1 cellular context compared by ENCODE assay signal in the genomic region with DNA sequence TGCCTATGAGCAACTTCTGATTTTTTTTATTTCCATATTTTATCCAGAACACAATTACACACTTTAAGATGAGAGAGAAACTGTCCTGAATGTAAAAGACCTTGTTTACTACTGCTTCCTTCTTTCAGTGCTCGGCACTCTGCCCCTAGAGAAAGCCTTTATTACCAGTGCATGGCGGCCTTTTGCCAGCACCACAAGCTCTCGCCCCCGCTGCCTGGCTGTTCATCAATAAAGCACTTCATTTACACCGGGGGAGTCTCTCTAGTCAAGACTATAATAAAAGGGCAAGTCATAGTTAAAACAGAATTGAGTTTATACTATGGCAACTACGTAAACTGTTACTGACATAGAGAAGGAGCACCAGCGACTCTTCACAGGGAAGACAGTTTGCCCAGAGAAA.
TF ChIP-seq lines count a peak whose summit lies in the region.

No MANE protein-coding gene starts in this region.

TF ChIP-seq in HepG2, 621 proteins besides CTCF, POLR2A, EP300 and RAD21:
- TF ChIP-seq ZXDC (CRISPR knock-in tag; IDR thresholded peaks at IDR 0.05) (no peak), ZFP36L1 (CRISPR knock-in tag; IDR thresholded peaks at IDR 0.05) (no peak)
- TF ChIP-seq, protein P1, sequence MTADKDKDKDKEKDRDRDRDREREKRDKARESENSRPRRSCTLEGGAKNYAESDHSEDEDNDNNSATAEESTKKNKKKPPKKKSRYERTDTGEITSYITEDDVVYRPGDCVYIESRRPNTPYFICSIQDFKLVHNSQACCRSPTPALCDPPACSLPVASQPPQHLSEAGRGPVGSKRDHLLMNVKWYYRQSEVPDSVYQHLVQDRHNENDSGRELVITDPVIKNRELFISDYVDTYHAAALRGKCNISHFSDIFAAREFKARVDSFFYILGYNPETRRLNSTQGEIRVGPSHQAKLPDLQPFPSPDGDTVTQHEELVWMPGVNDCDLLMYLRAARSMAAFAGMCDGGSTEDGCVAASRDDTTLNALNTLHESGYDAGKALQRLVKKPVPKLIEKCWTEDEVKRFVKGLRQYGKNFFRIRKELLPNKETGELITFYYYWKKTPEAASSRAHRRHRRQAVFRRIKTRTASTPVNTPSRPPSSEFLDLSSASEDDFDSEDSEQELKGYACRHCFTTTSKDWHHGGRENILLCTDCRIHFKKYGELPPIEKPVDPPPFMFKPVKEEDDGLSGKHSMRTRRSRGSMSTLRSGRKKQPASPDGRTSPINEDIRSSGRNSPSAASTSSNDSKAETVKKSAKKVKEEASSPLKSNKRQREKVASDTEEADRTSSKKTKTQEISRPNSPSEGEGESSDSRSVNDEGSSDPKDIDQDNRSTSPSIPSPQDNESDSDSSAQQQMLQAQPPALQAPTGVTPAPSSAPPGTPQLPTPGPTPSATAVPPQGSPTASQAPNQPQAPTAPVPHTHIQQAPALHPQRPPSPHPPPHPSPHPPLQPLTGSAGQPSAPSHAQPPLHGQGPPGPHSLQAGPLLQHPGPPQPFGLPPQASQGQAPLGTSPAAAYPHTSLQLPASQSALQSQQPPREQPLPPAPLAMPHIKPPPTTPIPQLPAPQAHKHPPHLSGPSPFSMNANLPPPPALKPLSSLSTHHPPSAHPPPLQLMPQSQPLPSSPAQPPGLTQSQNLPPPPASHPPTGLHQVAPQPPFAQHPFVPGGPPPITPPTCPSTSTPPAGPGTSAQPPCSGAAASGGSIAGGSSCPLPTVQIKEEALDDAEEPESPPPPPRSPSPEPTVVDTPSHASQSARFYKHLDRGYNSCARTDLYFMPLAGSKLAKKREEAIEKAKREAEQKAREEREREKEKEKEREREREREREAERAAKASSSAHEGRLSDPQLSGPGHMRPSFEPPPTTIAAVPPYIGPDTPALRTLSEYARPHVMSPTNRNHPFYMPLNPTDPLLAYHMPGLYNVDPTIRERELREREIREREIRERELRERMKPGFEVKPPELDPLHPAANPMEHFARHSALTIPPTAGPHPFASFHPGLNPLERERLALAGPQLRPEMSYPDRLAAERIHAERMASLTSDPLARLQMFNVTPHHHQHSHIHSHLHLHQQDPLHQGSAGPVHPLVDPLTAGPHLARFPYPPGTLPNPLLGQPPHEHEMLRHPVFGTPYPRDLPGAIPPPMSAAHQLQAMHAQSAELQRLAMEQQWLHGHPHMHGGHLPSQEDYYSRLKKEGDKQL (CRISPR knock-in tag; IDR thresholded peaks at IDR 0.05; ENCODE audit: low read depth), result no peak
- TF ChIP-seq, protein P2, sequence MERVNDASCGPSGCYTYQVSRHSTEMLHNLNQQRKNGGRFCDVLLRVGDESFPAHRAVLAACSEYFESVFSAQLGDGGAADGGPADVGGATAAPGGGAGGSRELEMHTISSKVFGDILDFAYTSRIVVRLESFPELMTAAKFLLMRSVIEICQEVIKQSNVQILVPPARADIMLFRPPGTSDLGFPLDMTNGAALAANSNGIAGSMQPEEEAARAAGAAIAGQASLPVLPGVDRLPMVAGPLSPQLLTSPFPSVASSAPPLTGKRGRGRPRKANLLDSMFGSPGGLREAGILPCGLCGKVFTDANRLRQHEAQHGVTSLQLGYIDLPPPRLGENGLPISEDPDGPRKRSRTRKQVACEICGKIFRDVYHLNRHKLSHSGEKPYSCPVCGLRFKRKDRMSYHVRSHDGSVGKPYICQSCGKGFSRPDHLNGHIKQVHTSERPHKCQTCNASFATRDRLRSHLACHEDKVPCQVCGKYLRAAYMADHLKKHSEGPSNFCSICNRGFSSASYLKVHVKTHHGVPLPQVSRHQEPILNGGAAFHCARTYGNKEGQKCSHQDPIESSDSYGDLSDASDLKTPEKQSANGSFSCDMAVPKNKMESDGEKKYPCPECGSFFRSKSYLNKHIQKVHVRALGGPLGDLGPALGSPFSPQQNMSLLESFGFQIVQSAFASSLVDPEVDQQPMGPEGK (CRISPR knock-in tag; IDR thresholded peaks at IDR 0.05), result no peak
